ENCODE assay signal across 21 cellular contexts in the genomic region with DNA sequence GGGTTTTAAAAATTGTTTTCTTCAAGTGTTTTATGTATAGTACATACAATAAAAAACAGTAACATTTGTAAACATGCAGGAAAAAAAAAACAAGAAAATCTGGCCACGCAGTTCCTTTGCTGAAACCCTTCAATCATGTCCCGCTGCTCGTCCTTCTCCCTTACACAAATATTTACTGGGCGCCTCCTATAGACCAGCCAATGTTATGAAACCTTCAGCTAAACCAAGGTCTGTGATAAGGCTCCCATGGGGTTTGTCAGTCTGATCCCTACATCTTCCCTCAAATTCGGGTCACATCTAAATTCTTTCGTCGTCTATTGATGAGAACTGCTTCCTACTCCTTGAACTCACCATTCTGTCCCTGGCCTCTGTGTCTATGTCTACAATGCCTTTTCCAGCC.
DNase-seq lines count a peak whose midpoint lies in the region; ATAC-seq, FAIRE-seq and TF ChIP-seq lines count a peak whose summit lies in the region.
"Had no signal": no experiment of that assay in that cellular context is flagged by ENCODE, and none has a peak within 500 bp of the region (broad histone marks: within the 10 kb centered on the region; RNA-seq: fewer than 3 reads in every experiment).

No MANE protein-coding gene starts in this region.

- WGBS in H1 (ENCODE audit: extremely low coverage in 1 of 2, insufficient coverage in 1 of 2, insufficient read length in 1 of 2, insufficient replicate concordance in 2 of 2, low coverage in 1 of 2, low lambda C conversion rate in 2 of 2, missing lambda C conversion rate in 1 of 2), 2 experiments = 77% methylated on average over 7 of the region's 7 CpGs; no CpG with 5 or more reads in 1 of the 2 experiments

- no peaks in the 10 kb centered on the region for H3K79me2 ChIP-seq in H1 (ENCODE audit: control insufficient read depth in 1 of 2, insufficient read depth in 2 of 2, low read length in 2 of 2)

- no peaks in the 10 kb centered on the region for H3K27me3 ChIP-seq in H1 (replicated peaks in 1 of 4; ENCODE audit: control insufficient read depth in 3 of 4, extremely low read depth in 1 of 4, insufficient read depth in 3 of 4, low read length in 3 of 4)

- no peak overlapping the region for H3K4me2 ChIP-seq in H1 (ENCODE audit: insufficient read depth in 1 of 2, low read depth in 2 of 2, low read length in 2 of 2)
- H3K4me2 ChIP-seq: A549 had no signal

- H3K18ac ChIP-seq in H1 (ENCODE audit: extremely low read depth, low read length) = no peak overlapping the region

- H2BK20ac ChIP-seq in H1 (ENCODE audit: low read length) = no peak overlapping the region

- no peaks in the 10 kb centered on the region for H3K27me3 Mint-ChIP-seq in CD14-positive monocyte (ENCODE audit: low read depth in 3 of 3)

- peak; percentile 36 for FAIRE-seq in H1 (lab: Jason Lieb, UNC)
- FAIRE-seq: G401.6, GM12891, GM19239 had no signal

- no peaks in the 10 kb centered on the region for H3K79me1 ChIP-seq in H1 (ENCODE audit: low read depth, low read length)

- intact Hi-C loops in CD14-positive monocyte (cut with micrococcal nuclease) = no loop called here

- no peaks in the 10 kb centered on the region for H3K36me3 ChIP-seq in H1 (ENCODE audit: control insufficient read depth in 2 of 4, insufficient read depth in 4 of 4, low read length in 3 of 4)

- peaks cover 0 to 2% (median 0%) of the 10 kb centered on the region in 7 donors for H3K9me3 Mint-ChIP-seq in CD14-positive monocyte

- H4K5ac ChIP-seq in H1 (ENCODE audit: insufficient read length, low read depth, low read length) = no peak overlapping the region

- peak; percentile 4 to 21; a peak in 2 of 4 replicates for TF ChIP-seq RAD21 in H1 (IDR thresholded peaks at IDR 0.05 in 1 of 2, conservative IDR thresholded peaks at IDR 0.05 in 1 of 2; ENCODE audit: low read depth in 2 of 2, low read length in 2 of 2)

- H3K56ac ChIP-seq in H1 (replicated peaks; ENCODE audit: insufficient read length, low read depth, low read length) = no peak overlapping the region

- in situ Hi-C loops in SK-MEL-5 (cut with HindIII; ENCODE audit: low pct_unique_long_range_greater_than_20kb, low sequenced_read_pairs) = no loop called here

- no peak overlapping the region for H2BK12ac ChIP-seq in H1 (ENCODE audit: low read depth, low read length)

- no peak overlapping the region for H3K23ac ChIP-seq in H1 (ENCODE audit: insufficient read length)

- CTCF ChIA-PET in H1 (lab: Charles Lee; ENCODE audit: partially characterized antibody) = interaction anchor here (0.7 to 0.8 kb wide), 2 partner anchors 50 to 519 kb away, joined by 3 to 4 read pairs; no protein-coding TSS in a partner anchor

- no peaks in the 10 kb centered on the region for H3K4me1 ChIP-seq in H1 (replicated peaks in 1 of 4; ENCODE audit: control insufficient read depth in 3 of 4, insufficient read depth in 4 of 4, low read length in 3 of 4)
- H3K4me1 ChIP-seq: A549, HAP-1 had no signal

- no peak overlapping the region for H4K8ac ChIP-seq in H1 (ENCODE audit: extremely low read depth, insufficient read depth, low read length)

- POLR2A ChIA-PET in H1 (lab: Charles Lee; ENCODE audit: partially characterized antibody) = no interaction called here

- no peaks in the 10 kb centered on the region for H4K20me1 ChIP-seq in H1 (replicated peaks in 1 of 2; ENCODE audit: control insufficient read depth in 1 of 2, insufficient read depth in 2 of 2, low read length in 2 of 2)

- no peak overlapping the region for H3K4ac ChIP-seq in H1 (replicated peaks; ENCODE audit: insufficient read length, low read depth, low read length)

- H3K14ac ChIP-seq in H1 (ENCODE audit: insufficient read length) = no peak overlapping the region

- TF ChIP-seq CTCF in C4-2B (conservative IDR thresholded peaks at IDR 0.05) = 0 out of 2 replicates have a peak, but pooled peaks have one; percentile 5
- peak in 1 of 3 experiments; percentile 26; a peak in 1 of 4 replicates for TF ChIP-seq CTCF in H1 (IDR thresholded peaks at IDR 0.05; ENCODE audit: control extremely low read depth in 1 of 3, insufficient read depth in 1 of 3, low read depth in 1 of 3, low read length in 3 of 3)
- TF ChIP-seq CTCF in CD14-positive monocyte (IDR thresholded peaks at IDR 0.05) = no peak

- no peak overlapping the region for H2BK120ac ChIP-seq in H1 (replicated peaks; ENCODE audit: low read depth, low read length)

- no peaks in the 10 kb centered on the region for H3K4me1 Mint-ChIP-seq in CD14-positive monocyte

- H2BK5ac ChIP-seq in H1 (ENCODE audit: low read depth, low read length) = no peak overlapping the region

- no peak overlapping the region for H3K4me3 ChIP-seq in H1 (ENCODE audit: extremely low read depth in 1 of 4, insufficient read depth in 2 of 4, low read depth in 3 of 4, low read length in 4 of 4)
- H3K4me3 ChIP-seq: A549, HAP-1 had no signal

- no peak overlapping the region for H3K27ac Mint-ChIP-seq in CD14-positive monocyte
- H3K27ac Mint-ChIP-seq: CD8-positive, alpha-beta T cell had no signal

- no peak for ATAC-seq in HG02870 (IDR thresholded peaks at IDR 0.05; ENCODE audit: unreplicated experiment)
- ATAC-seq: A549; CD8-positive, alpha-beta T cell had no signal

- no peaks in the 10 kb centered on the region; a peak in 1 of 4 replicates for H3K9me3 ChIP-seq in H1 (ENCODE audit: insufficient read depth in 2 of 2, low read depth in 1 of 2, low read length in 1 of 2)
- H3K9me3 ChIP-seq: A549, HAP-1 had no signal

- no peaks in the 10 kb centered on the region for H3K23me2 ChIP-seq in H1 (ENCODE audit: low read depth, low read length)

- H3K9ac ChIP-seq in H1 (replicated peaks in 1 of 4; ENCODE audit: extremely low read depth in 1 of 4, low read depth in 3 of 4, low read length in 3 of 4) = no peak overlapping the region

- H2BK15ac ChIP-seq in H1 (ENCODE audit: low read length) = no peak overlapping the region

- H3K4me3 Mint-ChIP-seq in CD14-positive monocyte = no peak overlapping the region
- H3K4me3 Mint-ChIP-seq: CD8-positive, alpha-beta T cell had no signal

- DNase-seq in DMS53 (lab: John Stamatoyannopoulos, UW) = peak; percentile 3
- no peak for DNase-seq in DMS53 treated with DMSO at 0.1 percent for 48 hours (lab: John Stamatoyannopoulos, UW; ENCODE audit: unreplicated experiment)
- DNase-seq in SK-MEL-5 (ENCODE audit: low read depth, low spot score) = peak; percentile 38
- no peak for DNase-seq in H1 (ENCODE audit: low read depth in 1 of 2, low spot score in 2 of 2)
- DNase-seq in OCI-M2 (lab: John Stamatoyannopoulos, UW; ENCODE audit: unreplicated experiment) = no peak
- no peak for DNase-seq in CD14-positive monocyte (ENCODE audit: low spot score)
- DNase-seq: AML-193; Calu3; CD8-positive, alpha-beta T cell; GOT3; IMR-90; KBM-7 had no signal

- peaks cover 0 to 2% of the 10 kb centered on the region in 2 donors for H3K36me3 Mint-ChIP-seq in CD14-positive monocyte

- H2AK5ac ChIP-seq in H1 (ENCODE audit: low read depth, low read length) = no peak overlapping the region

- H3K27ac ChIP-seq in C4-2B (no peak overlapping the region), H1 (ENCODE audit: low read depth, low read length) (no peak overlapping the region)
- H3K27ac ChIP-seq: 22Rv1, A549, HL-60 had no signal

- H4K91ac ChIP-seq in H1 (replicated peaks; ENCODE audit: insufficient read length, low read length) = no peak overlapping the region

- TF ChIP-seq EP300 in H1 (IDR thresholded peaks at IDR 0.05; ENCODE audit: borderline replicate concordance in 1 of 2, low read depth in 2 of 2, low read length in 2 of 2) = no peak

- TF ChIP-seq POLR2A in H1 (IDR thresholded peaks at IDR 0.05; ENCODE audit: control extremely low read depth in 1 of 2, low read depth in 2 of 2, low read length in 2 of 2) = no peak

- no peak overlapping the region for H2AFZ ChIP-seq in H1 (ENCODE audit: low read length)

TF ChIP-seq in H1, 55 proteins besides CTCF, POLR2A, EP300 and RAD21:
- TF ChIP-seq EZH2 (IDR thresholded peaks at IDR 0.05; ENCODE audit: low read depth, low read length, severe bottlenecking) (no peak), JUN (IDR thresholded peaks at IDR 0.05; ENCODE audit: low read depth, low read length) (no peak), TBP (IDR thresholded peaks at IDR 0.05; ENCODE audit: low read depth, low read length) (no peak), SAP30 (IDR thresholded peaks at IDR 0.05; ENCODE audit: insufficient read depth, insufficient replicate concordance, low read length) (no peak), BCL11A (IDR thresholded peaks at IDR 0.05; ENCODE audit: low read depth in 2 of 2, low read length in 2 of 2) (no peak), ASH2L (IDR thresholded peaks at IDR 0.05; ENCODE audit: low read length) (no peak), SIX5 (IDR thresholded peaks at IDR 0.05; ENCODE audit: low read depth, low read length) (no peak), SP2 (IDR thresholded peaks at IDR 0.05; ENCODE audit: low read length) (no peak)
- TF ChIP-seq, protein P1, sequence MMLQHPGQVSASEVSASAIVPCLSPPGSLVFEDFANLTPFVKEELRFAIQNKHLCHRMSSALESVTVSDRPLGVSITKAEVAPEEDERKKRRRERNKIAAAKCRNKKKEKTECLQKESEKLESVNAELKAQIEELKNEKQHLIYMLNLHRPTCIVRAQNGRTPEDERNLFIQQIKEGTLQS (IDR thresholded peaks at IDR 0.05; ENCODE audit: insufficient read depth, low read depth, low read length) = no peak

Comparison
In these comparisons a context has a peak if more than half of its experiments do, and no peak if none do; other contexts are left out.
1. DNase-seq: peak in DMS53 (single experiment) and SK-MEL-5 (single experiment); none in DMS53 treated with DMSO at 0.1 percent for 48 hours (single experiment), H1 (0 of 2), OCI-M2 (single experiment) and CD14-positive monocyte (single experiment).